In genomic region chr16:24685539-24686432, GRCh38 we compare ENCODE assay signal across 1 cellular context.
TF ChIP-seq lines count a peak whose summit lies in the region.

No MANE protein-coding gene starts in this region.

TF ChIP-seq in HepG2, 621 proteins besides CTCF, POLR2A, EP300 and RAD21 (continued from another document and continues in another):
- TF ChIP-seq ZNF580 (CRISPR knock-in tag; IDR thresholded peaks at IDR 0.05; ENCODE audit: borderline replicate concordance, low read depth) = no peak
- no peak for TF ChIP-seq ZKSCAN8 (CRISPR knock-in tag; IDR thresholded peaks at IDR 0.05; ENCODE audit: borderline replicate concordance)
- no peak for TF ChIP-seq ZNF639 (CRISPR knock-in tag; conservative IDR thresholded peaks at IDR 0.05)
- no peak for TF ChIP-seq AGO2 (optimal IDR thresholded peaks at IDR 0.05; ENCODE audit: low read depth, low read length)
- 0 out of 2 replicates have a peak, but pooled peaks have one; percentile 43 for TF ChIP-seq ZNF816 (CRISPR knock-in tag; IDR thresholded peaks at IDR 0.05; ENCODE audit: borderline replicate concordance)
- no peak for TF ChIP-seq ZNF124 (CRISPR knock-in tag; IDR thresholded peaks at IDR 0.05)
- TF ChIP-seq ZNF704 (CRISPR knock-in tag; IDR thresholded peaks at IDR 0.05; ENCODE audit: borderline replicate concordance) = no peak
- TF ChIP-seq IRF2 (CRISPR knock-in tag; IDR thresholded peaks at IDR 0.05) = no peak
- no peak for TF ChIP-seq NR0B2 (CRISPR knock-in tag; IDR thresholded peaks at IDR 0.05)
- TF ChIP-seq, protein P1, sequence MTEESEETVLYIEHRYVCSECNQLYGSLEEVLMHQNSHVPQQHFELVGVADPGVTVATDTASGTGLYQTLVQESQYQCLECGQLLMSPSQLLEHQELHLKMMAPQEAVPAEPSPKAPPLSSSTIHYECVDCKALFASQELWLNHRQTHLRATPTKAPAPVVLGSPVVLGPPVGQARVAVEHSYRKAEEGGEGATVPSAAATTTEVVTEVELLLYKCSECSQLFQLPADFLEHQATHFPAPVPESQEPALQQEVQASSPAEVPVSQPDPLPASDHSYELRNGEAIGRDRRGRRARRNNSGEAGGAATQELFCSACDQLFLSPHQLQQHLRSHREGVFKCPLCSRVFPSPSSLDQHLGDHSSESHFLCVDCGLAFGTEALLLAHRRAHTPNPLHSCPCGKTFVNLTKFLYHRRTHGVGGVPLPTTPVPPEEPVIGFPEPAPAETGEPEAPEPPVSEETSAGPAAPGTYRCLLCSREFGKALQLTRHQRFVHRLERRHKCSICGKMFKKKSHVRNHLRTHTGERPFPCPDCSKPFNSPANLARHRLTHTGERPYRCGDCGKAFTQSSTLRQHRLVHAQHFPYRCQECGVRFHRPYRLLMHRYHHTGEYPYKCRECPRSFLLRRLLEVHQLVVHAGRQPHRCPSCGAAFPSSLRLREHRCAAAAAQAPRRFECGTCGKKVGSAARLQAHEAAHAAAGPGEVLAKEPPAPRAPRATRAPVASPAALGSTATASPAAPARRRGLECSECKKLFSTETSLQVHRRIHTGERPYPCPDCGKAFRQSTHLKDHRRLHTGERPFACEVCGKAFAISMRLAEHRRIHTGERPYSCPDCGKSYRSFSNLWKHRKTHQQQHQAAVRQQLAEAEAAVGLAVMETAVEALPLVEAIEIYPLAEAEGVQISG (CRISPR knock-in tag; IDR thresholded peaks at IDR 0.05) = no peak
- TF ChIP-seq MYC (CRISPR knock-in tag; IDR thresholded peaks at IDR 0.05; ENCODE audit: borderline replicate concordance) = no peak; the same call in 1 of the 2 replicates
- TF ChIP-seq HOXA3 (CRISPR knock-in tag; IDR thresholded peaks at IDR 0.05) = no peak
- TF ChIP-seq ZNF17 (CRISPR knock-in tag; IDR thresholded peaks at IDR 0.05) = no peak
- TF ChIP-seq EEA1 (CRISPR knock-in tag; IDR thresholded peaks at IDR 0.05; ENCODE audit: borderline replicate concordance) = no peak
- TF ChIP-seq SKI (IDR thresholded peaks at IDR 0.05; ENCODE audit: partially characterized antibody) = peak; percentile 56
- TF ChIP-seq, protein P2, sequence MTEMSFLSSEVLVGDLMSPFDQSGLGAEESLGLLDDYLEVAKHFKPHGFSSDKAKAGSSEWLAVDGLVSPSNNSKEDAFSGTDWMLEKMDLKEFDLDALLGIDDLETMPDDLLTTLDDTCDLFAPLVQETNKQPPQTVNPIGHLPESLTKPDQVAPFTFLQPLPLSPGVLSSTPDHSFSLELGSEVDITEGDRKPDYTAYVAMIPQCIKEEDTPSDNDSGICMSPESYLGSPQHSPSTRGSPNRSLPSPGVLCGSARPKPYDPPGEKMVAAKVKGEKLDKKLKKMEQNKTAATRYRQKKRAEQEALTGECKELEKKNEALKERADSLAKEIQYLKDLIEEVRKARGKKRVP (CRISPR knock-in tag; IDR thresholded peaks at IDR 0.05) = no peak
- no peak for TF ChIP-seq RBM39 (IDR thresholded peaks at IDR 0.05; ENCODE audit: low read depth, low read length, poor library complexity, severe bottlenecking)
- no peak for TF ChIP-seq DR1 (CRISPR knock-in tag; IDR thresholded peaks at IDR 0.05)
- no peak for TF ChIP-seq SNAPC2 (CRISPR knock-in tag; IDR thresholded peaks at IDR 0.05)
- TF ChIP-seq ATF6 (CRISPR knock-in tag; conservative IDR thresholded peaks at IDR 0.05) = no peak
- TF ChIP-seq, protein P3, sequence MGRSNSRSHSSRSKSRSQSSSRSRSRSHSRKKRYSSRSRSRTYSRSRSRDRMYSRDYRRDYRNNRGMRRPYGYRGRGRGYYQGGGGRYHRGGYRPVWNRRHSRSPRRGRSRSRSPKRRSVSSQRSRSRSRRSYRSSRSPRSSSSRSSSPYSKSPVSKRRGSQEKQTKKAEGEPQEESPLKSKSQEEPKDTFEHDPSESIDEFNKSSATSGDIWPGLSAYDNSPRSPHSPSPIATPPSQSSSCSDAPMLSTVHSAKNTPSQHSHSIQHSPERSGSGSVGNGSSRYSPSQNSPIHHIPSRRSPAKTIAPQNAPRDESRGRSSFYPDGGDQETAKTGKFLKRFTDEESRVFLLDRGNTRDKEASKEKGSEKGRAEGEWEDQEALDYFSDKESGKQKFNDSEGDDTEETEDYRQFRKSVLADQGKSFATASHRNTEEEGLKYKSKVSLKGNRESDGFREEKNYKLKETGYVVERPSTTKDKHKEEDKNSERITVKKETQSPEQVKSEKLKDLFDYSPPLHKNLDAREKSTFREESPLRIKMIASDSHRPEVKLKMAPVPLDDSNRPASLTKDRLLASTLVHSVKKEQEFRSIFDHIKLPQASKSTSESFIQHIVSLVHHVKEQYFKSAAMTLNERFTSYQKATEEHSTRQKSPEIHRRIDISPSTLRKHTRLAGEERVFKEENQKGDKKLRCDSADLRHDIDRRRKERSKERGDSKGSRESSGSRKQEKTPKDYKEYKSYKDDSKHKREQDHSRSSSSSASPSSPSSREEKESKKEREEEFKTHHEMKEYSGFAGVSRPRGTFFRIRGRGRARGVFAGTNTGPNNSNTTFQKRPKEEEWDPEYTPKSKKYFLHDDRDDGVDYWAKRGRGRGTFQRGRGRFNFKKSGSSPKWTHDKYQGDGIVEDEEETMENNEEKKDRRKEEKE (IDR thresholded peaks at IDR 0.05) = no peak
- no peak for TF ChIP-seq NAIF1 (CRISPR knock-in tag; IDR thresholded peaks at IDR 0.05; ENCODE audit: borderline replicate concordance)
- TF ChIP-seq, protein P4, sequence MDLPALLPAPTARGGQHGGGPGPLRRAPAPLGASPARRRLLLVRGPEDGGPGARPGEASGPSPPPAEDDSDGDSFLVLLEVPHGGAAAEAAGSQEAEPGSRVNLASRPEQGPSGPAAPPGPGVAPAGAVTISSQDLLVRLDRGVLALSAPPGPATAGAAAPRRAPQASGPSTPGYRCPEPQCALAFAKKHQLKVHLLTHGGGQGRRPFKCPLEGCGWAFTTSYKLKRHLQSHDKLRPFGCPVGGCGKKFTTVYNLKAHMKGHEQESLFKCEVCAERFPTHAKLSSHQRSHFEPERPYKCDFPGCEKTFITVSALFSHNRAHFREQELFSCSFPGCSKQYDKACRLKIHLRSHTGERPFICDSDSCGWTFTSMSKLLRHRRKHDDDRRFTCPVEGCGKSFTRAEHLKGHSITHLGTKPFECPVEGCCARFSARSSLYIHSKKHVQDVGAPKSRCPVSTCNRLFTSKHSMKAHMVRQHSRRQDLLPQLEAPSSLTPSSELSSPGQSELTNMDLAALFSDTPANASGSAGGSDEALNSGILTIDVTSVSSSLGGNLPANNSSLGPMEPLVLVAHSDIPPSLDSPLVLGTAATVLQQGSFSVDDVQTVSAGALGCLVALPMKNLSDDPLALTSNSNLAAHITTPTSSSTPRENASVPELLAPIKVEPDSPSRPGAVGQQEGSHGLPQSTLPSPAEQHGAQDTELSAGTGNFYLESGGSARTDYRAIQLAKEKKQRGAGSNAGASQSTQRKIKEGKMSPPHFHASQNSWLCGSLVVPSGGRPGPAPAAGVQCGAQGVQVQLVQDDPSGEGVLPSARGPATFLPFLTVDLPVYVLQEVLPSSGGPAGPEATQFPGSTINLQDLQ (CRISPR knock-in tag; IDR thresholded peaks at IDR 0.05) = no peak
- peak; percentile 43; the same call in 1 of the 2 replicates for TF ChIP-seq SAP130 (CRISPR knock-in tag; IDR thresholded peaks at IDR 0.05; ENCODE audit: low read depth)
- TF ChIP-seq FLYWCH1 (CRISPR knock-in tag; IDR thresholded peaks at IDR 0.05) = no peak
- no peak for TF ChIP-seq ZNF383 (CRISPR knock-in tag; IDR thresholded peaks at IDR 0.05; ENCODE audit: borderline replicate concordance)
- TF ChIP-seq NFYB (CRISPR knock-in tag; IDR thresholded peaks at IDR 0.05) = no peak
- TF ChIP-seq, protein P5, sequence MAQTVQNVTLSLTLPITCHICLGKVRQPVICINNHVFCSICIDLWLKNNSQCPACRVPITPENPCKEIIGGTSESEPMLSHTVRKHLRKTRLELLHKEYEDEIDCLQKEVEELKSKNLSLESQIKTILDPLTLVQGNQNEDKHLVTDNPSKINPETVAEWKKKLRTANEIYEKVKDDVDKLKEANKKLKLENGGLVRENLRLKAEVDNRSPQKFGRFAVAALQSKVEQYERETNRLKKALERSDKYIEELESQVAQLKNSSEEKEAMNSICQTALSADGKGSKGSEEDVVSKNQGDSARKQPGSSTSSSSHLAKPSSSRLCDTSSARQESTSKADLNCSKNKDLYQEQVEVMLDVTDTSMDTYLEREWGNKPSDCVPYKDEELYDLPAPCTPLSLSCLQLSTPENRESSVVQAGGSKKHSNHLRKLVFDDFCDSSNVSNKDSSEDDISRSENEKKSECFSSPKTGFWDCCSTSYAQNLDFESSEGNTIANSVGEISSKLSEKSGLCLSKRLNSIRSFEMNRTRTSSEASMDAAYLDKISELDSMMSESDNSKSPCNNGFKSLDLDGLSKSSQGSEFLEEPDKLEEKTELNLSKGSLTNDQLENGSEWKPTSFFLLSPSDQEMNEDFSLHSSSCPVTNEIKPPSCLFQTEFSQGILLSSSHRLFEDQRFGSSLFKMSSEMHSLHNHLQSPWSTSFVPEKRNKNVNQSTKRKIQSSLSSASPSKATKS (CRISPR knock-in tag; IDR thresholded peaks at IDR 0.05) = no peak
- no peak for TF ChIP-seq ATM (IDR thresholded peaks at IDR 0.05; ENCODE audit: borderline replicate concordance)
- no peak for TF ChIP-seq THAP7 (CRISPR knock-in tag; IDR thresholded peaks at IDR 0.05)
- no peak for TF ChIP-seq ZNF432 (CRISPR knock-in tag; IDR thresholded peaks at IDR 0.05; ENCODE audit: borderline replicate concordance)
- TF ChIP-seq NFE2 (CRISPR knock-in tag; IDR thresholded peaks at IDR 0.05) = no peak
- TF ChIP-seq AHR (CRISPR knock-in tag; IDR thresholded peaks at IDR 0.05) = no peak
- no peak for TF ChIP-seq TCF7 (IDR thresholded peaks at IDR 0.05; ENCODE audit: low read depth)
- no peak; the same call in 1 of the 2 replicates for TF ChIP-seq SOX5 (CRISPR knock-in tag; IDR thresholded peaks at IDR 0.05; ENCODE audit: borderline replicate concordance)
- TF ChIP-seq ZSCAN20 (CRISPR knock-in tag; IDR thresholded peaks at IDR 0.05; ENCODE audit: borderline replicate concordance) = no peak
- TF ChIP-seq ZMYM2 (CRISPR knock-in tag; IDR thresholded peaks at IDR 0.05) = no peak
- TF ChIP-seq CHD2 (IDR thresholded peaks at IDR 0.05; ENCODE audit: low read depth, low read length) = 0 out of 2 replicates have a peak, but pooled peaks have one; percentile 18
- TF ChIP-seq ZNF841 (CRISPR knock-in tag; IDR thresholded peaks at IDR 0.05; ENCODE audit: borderline replicate concordance) = no peak
- no peak for TF ChIP-seq ZNF18 (CRISPR knock-in tag; IDR thresholded peaks at IDR 0.05; ENCODE audit: insufficient replicate concordance)
- no peak for TF ChIP-seq ZNF468 (CRISPR knock-in tag; IDR thresholded peaks at IDR 0.05)
- TF ChIP-seq KDM6A (CRISPR knock-in tag; IDR thresholded peaks at IDR 0.05; ENCODE audit: low read depth) = peak; percentile 79; the same call in 1 of the 2 replicates
- TF ChIP-seq ZBTB21 (CRISPR knock-in tag; IDR thresholded peaks at IDR 0.05) = no peak
- TF ChIP-seq PCBP1 (IDR thresholded peaks at IDR 0.05; ENCODE audit: borderline replicate concordance, low read depth, low read length) = no peak
- TF ChIP-seq NFE2L2 (IDR thresholded peaks at IDR 0.05; ENCODE audit: low read length) = no peak
